ENCODE assay signal across 1 cellular context in the genomic region with DNA sequence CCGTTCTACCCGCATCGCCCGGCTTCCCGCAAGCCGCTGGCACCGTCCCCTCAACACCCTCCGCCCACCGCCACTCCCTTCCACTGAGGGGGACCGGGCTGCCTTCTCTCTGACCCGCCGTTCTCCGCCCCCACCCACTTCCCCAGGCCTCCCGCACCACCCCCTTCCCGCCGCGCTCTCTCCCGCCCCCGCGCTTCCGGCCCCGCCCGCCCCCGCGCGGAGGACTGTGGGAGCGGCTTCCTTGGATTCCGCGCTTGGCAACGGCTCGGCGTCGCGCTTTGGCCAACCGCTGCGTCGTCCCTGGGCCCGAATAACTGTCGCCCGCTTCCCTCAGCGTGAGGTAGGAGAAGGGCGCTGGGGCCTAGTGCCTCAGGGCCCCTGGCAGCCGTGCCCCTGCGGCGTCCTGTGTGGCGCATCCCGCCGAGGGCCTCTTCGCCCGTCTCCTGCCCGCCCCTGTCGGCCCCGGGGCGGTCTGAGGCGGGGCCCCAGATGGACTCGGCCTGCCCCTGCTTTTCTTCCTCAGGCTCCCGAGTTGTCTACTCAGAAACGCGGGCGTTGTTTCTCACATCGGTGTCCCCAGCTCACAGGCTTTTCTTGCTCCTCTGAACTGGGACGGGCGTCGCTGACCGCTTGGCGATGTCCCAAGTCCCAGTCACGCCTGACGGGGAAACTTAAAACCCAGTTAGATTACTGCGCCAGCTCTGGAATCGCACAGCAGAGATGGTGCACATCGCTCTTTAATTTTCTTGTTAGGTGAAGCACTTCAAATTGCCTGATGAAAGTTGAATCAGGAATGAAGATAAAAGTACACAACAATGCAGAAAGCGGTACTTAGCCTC.
A peak's percentile ranks its signal among the peaks of the same experiment; 100 is the strongest.
TF ChIP-seq lines count a peak whose summit lies in the region.

A gene with protein sequence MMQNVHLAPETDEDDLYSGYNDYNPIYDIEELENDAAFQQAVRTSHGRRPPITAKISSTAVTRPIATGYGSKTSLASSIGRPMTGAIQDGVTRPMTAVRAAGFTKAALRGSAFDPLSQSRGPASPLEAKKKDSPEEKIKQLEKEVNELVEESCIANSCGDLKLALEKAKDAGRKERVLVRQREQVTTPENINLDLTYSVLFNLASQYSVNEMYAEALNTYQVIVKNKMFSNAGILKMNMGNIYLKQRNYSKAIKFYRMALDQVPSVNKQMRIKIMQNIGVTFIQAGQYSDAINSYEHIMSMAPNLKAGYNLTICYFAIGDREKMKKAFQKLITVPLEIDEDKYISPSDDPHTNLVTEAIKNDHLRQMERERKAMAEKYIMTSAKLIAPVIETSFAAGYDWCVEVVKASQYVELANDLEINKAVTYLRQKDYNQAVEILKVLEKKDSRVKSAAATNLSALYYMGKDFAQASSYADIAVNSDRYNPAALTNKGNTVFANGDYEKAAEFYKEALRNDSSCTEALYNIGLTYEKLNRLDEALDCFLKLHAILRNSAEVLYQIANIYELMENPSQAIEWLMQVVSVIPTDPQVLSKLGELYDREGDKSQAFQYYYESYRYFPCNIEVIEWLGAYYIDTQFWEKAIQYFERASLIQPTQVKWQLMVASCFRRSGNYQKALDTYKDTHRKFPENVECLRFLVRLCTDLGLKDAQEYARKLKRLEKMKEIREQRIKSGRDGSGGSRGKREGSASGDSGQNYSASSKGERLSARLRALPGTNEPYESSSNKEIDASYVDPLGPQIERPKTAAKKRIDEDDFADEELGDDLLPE (plus strand): TSS at position 241 of the 839 bp plus-strand sequence. CDS start 7,229 bp downstream, outside the sequence.

TF ChIP-seq in HEK293, 187 proteins besides CTCF, POLR2A, EP300 and RAD21 (continued from another document and continues in another):
- TF ChIP-seq, protein P1, sequence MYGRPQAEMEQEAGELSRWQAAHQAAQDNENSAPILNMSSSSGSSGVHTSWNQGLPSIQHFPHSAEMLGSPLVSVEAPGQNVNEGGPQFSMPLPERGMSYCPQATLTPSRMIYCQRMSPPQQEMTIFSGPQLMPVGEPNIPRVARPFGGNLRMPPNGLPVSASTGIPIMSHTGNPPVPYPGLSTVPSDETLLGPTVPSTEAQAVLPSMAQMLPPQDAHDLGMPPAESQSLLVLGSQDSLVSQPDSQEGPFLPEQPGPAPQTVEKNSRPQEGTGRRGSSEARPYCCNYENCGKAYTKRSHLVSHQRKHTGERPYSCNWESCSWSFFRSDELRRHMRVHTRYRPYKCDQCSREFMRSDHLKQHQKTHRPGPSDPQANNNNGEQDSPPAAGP (tag by site-specific recombination; IDR thresholded peaks at IDR 0.05), result no peak
- TF ChIP-seq PRDM1 (tag by site-specific recombination; IDR thresholded peaks at IDR 0.05), result no peak
- no peak for TF ChIP-seq ZNF302 (tag by site-specific recombination; IDR thresholded peaks at IDR 0.05; ENCODE audit: low read depth)
- no peak for TF ChIP-seq ZNF248 (tag by site-specific recombination; IDR thresholded peaks at IDR 0.05)
- TF ChIP-seq ZNF626 (tag by site-specific recombination; IDR thresholded peaks at IDR 0.05), result no peak
- TF ChIP-seq KLF1 (tag by site-specific recombination; IDR thresholded peaks at IDR 0.05), result peak; percentile 53
- peak; percentile 45; the same call in 1 of the 2 replicates for TF ChIP-seq ZNF341 (tag by site-specific recombination; IDR thresholded peaks at IDR 0.05; ENCODE audit: low read depth)
- TF ChIP-seq ZNF510 (tag by site-specific recombination; IDR thresholded peaks at IDR 0.05; ENCODE audit: insufficient replicate concordance), result no peak
- TF ChIP-seq, protein P2, sequence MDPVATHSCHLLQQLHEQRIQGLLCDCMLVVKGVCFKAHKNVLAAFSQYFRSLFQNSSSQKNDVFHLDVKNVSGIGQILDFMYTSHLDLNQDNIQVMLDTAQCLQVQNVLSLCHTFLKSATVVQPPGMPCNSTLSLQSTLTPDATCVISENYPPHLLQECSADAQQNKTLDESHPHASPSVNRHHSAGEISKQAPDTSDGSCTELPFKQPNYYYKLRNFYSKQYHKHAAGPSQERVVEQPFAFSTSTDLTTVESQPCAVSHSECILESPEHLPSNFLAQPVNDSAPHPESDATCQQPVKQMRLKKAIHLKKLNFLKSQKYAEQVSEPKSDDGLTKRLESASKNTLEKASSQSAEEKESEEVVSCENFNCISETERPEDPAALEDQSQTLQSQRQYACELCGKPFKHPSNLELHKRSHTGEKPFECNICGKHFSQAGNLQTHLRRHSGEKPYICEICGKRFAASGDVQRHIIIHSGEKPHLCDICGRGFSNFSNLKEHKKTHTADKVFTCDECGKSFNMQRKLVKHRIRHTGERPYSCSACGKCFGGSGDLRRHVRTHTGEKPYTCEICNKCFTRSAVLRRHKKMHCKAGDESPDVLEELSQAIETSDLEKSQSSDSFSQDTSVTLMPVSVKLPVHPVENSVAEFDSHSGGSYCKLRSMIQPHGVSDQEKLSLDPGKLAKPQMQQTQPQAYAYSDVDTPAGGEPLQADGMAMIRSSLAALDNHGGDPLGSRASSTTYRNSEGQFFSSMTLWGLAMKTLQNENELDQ (tag by site-specific recombination; IDR thresholded peaks at IDR 0.05; ENCODE audit: low read depth), result no peak
- TF ChIP-seq ZNF596 (tag by site-specific recombination; IDR thresholded peaks at IDR 0.05), result no peak
- TF ChIP-seq ZFP69B (tag by site-specific recombination; IDR thresholded peaks at IDR 0.05), result 0 out of 2 replicates have a peak, but pooled peaks have one; percentile 39
- TF ChIP-seq ZEB2 (tag by site-specific recombination; IDR thresholded peaks at IDR 0.05), result peak; percentile 91
- peak; percentile 79 for TF ChIP-seq ZNF335 (tag by site-specific recombination; conservative IDR thresholded peaks at IDR 0.05)
- TF ChIP-seq, protein P3, sequence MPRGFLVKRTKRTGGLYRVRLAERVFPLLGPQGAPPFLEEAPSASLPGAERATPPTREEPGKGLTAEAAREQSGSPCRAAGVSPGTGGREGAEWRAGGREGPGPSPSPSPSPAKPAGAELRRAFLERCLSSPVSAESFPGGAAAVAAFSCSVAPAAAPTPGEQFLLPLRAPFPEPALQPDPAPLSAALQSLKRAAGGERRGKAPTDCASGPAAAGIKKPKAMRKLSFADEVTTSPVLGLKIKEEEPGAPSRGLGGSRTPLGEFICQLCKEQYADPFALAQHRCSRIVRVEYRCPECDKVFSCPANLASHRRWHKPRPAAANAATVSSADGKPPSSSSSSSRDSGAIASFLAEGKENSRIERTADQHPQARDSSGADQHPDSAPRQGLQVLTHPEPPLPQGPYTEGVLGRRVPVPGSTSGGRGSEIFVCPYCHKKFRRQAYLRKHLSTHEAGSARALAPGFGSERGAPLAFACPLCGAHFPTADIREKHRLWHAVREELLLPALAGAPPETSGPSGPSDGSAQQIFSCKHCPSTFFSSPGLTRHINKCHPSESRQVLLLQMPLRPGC (tag by site-specific recombination; IDR thresholded peaks at IDR 0.05), result no peak
- TF ChIP-seq ZNF155 (tag by site-specific recombination; IDR thresholded peaks at IDR 0.05), result no peak
- no peak for TF ChIP-seq TCF7L2 (IDR thresholded peaks at IDR 0.05; ENCODE audit: borderline replicate concordance, low read depth, low read length)
- TF ChIP-seq ZNF274 (IDR thresholded peaks at IDR 0.05; ENCODE audit: low read length), result no peak
- TF ChIP-seq ZNF274 (tag by site-specific recombination; IDR thresholded peaks at IDR 0.05; ENCODE audit: borderline replicate concordance), result no peak
- no peak for TF ChIP-seq ZNF266 (tag by site-specific recombination; IDR thresholded peaks at IDR 0.05; ENCODE audit: low read depth)
- TF ChIP-seq ZNF48 (tag by site-specific recombination; IDR thresholded peaks at IDR 0.05), result no peak
- TF ChIP-seq YY1 (tag by site-specific recombination; IDR thresholded peaks at IDR 0.05), result peak; percentile 58
- TF ChIP-seq ZNF610 (tag by site-specific recombination; IDR thresholded peaks at IDR 0.05; ENCODE audit: borderline replicate concordance), result no peak; the same call in 1 of the 2 replicates
- TF ChIP-seq, protein P4, sequence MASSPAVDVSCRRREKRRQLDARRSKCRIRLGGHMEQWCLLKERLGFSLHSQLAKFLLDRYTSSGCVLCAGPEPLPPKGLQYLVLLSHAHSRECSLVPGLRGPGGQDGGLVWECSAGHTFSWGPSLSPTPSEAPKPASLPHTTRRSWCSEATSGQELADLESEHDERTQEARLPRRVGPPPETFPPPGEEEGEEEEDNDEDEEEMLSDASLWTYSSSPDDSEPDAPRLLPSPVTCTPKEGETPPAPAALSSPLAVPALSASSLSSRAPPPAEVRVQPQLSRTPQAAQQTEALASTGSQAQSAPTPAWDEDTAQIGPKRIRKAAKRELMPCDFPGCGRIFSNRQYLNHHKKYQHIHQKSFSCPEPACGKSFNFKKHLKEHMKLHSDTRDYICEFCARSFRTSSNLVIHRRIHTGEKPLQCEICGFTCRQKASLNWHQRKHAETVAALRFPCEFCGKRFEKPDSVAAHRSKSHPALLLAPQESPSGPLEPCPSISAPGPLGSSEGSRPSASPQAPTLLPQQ (tag by site-specific recombination; IDR thresholded peaks at IDR 0.05), result peak; percentile 84
- 0 out of 2 replicates have a peak, but pooled peaks have one; percentile 62 for TF ChIP-seq ZFP37 (tag by site-specific recombination; IDR thresholded peaks at IDR 0.05)
- TF ChIP-seq, protein P5, sequence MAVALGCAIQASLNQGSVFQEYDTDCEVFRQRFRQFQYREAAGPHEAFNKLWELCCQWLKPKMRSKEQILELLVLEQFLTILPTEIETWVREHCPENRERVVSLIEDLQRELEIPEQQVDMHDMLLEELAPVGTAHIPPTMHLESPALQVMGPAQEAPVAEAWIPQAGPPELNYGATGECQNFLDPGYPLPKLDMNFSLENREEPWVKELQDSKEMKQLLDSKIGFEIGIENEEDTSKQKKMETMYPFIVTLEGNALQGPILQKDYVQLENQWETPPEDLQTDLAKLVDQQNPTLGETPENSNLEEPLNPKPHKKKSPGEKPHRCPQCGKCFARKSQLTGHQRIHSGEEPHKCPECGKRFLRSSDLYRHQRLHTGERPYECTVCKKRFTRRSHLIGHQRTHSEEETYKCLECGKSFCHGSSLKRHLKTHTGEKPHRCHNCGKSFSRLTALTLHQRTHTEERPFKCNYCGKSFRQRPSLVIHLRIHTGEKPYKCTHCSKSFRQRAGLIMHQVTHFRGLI (tag by site-specific recombination; IDR thresholded peaks at IDR 0.05), result peak; percentile 52; the same call in 1 of the 2 replicates
- TF ChIP-seq, protein P6, sequence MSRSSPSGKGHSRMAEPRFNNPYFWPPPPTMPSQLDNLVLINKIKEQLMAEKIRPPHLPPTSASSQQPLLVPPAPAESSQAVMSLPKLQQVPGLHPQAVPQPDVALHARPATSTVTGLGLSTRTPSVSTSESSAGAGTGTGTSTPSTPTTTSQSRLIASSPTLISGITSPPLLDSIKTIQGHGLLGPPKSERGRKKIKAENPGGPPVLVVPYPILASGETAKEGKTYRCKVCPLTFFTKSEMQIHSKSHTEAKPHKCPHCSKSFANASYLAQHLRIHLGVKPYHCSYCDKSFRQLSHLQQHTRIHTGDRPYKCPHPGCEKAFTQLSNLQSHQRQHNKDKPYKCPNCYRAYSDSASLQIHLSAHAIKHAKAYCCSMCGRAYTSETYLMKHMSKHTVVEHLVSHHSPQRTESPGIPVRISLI (tag by site-specific recombination; IDR thresholded peaks at IDR 0.05), result no peak
- TF ChIP-seq ZBTB8A (tag by site-specific recombination; IDR thresholded peaks at IDR 0.05), result peak; percentile 98
- no peak for TF ChIP-seq ZNF214 (tag by site-specific recombination; IDR thresholded peaks at IDR 0.05; ENCODE audit: borderline replicate concordance)
- no peak for TF ChIP-seq ZNF791 (tag by site-specific recombination; IDR thresholded peaks at IDR 0.05)
- TF ChIP-seq KLF8 (tag by site-specific recombination; IDR thresholded peaks at IDR 0.05), result peak; percentile 74; the same call in 1 of the 2 replicates
- TF ChIP-seq, protein P7, sequence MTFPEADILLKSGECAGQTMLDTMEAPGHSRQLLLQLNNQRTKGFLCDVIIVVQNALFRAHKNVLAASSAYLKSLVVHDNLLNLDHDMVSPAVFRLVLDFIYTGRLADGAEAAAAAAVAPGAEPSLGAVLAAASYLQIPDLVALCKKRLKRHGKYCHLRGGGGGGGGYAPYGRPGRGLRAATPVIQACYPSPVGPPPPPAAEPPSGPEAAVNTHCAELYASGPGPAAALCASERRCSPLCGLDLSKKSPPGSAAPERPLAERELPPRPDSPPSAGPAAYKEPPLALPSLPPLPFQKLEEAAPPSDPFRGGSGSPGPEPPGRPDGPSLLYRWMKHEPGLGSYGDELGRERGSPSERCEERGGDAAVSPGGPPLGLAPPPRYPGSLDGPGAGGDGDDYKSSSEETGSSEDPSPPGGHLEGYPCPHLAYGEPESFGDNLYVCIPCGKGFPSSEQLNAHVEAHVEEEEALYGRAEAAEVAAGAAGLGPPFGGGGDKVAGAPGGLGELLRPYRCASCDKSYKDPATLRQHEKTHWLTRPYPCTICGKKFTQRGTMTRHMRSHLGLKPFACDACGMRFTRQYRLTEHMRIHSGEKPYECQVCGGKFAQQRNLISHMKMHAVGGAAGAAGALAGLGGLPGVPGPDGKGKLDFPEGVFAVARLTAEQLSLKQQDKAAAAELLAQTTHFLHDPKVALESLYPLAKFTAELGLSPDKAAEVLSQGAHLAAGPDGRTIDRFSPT (tag by site-specific recombination; IDR thresholded peaks at IDR 0.05), result peak; percentile 69; the same call in 1 of the 2 replicates
- TF ChIP-seq ZNF184 (tag by site-specific recombination; IDR thresholded peaks at IDR 0.05), result 0 out of 2 replicates have a peak, but pooled peaks have one; percentile 11
- peak; percentile 60 for TF ChIP-seq ZNF600 (tag by site-specific recombination; IDR thresholded peaks at IDR 0.05)
- peak; percentile 94 for TF ChIP-seq ZBTB17 (tag by site-specific recombination; IDR thresholded peaks at IDR 0.05)
- TF ChIP-seq GLIS2 (tag by site-specific recombination; IDR thresholded peaks at IDR 0.05), result peak; percentile 94
- no peak for TF ChIP-seq ZNF404 (tag by site-specific recombination; IDR thresholded peaks at IDR 0.05)
- TF ChIP-seq, protein P8, sequence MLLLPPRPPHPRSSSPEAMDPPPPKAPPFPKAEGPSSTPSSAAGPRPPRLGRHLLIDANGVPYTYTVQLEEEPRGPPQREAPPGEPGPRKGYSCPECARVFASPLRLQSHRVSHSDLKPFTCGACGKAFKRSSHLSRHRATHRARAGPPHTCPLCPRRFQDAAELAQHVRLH (tag by site-specific recombination; IDR thresholded peaks at IDR 0.05), result no peak
- peak; percentile 83 for TF ChIP-seq KLF9 (tag by site-specific recombination; IDR thresholded peaks at IDR 0.05; ENCODE audit: low read depth)
- TF ChIP-seq, protein P9, sequence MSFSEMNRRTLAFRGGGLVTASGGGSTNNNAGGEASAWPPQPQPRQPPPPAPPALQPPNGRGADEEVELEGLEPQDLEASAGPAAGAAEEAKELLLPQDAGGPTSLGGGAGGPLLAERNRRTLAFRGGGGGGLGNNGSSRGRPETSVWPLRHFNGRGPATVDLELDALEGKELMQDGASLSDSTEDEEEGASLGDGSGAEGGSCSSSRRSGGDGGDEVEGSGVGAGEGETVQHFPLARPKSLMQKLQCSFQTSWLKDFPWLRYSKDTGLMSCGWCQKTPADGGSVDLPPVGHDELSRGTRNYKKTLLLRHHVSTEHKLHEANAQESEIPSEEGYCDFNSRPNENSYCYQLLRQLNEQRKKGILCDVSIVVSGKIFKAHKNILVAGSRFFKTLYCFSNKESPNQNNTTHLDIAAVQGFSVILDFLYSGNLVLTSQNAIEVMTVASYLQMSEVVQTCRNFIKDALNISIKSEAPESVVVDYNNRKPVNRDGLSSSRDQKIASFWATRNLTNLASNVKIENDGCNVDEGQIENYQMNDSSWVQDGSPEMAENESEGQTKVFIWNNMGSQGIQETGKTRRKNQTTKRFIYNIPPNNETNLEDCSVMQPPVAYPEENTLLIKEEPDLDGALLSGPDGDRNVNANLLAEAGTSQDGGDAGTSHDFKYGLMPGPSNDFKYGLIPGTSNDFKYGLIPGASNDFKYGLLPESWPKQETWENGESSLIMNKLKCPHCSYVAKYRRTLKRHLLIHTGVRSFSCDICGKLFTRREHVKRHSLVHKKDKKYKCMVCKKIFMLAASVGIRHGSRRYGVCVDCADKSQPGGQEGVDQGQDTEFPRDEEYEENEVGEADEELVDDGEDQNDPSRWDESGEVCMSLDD (tag by site-specific recombination; IDR thresholded peaks at IDR 0.05), result 0 out of 2 replicates have a peak, but pooled peaks have one; percentile 37
- TF ChIP-seq ZBTB48 (tag by site-specific recombination; IDR thresholded peaks at IDR 0.05), result peak; percentile 90
- peak; percentile 87 for TF ChIP-seq SP3 (tag by site-specific recombination; IDR thresholded peaks at IDR 0.05)
